Comparison of ENCODE assay signal across 11 cellular contexts in the genomic region with DNA sequence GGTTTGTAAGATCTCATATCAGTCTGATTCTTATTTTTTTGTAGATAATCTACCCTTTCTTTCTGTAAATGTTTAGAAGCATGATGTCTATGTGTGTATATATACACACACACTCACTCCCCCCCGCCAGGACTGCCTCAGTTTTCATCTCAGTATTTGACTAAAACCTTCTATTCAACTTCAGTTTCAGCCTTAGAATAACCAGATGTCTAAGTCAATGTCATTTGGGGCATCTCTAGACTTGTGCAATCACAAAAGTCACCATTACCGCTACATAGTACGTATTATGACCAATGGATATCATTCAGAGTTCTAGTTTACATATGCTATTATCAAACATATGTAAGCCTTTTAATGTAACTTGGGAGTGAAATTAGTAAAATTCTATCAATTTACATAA. TPM values are rescaled to one million over a fixed set of nuclear protein-coding genes. Genes with fewer than 3 reads are reported as not detected.
DNase-seq lines count a peak whose midpoint lies in the region; ATAC-seq and TF ChIP-seq lines count a peak whose summit lies in the region.
"Had no signal": no experiment of that assay in that cellular context is flagged by ENCODE, and none has a peak within 500 bp of the region (broad histone marks: within the 10 kb centered on the region; RNA-seq: fewer than 3 reads in every experiment).

No MANE protein-coding gene starts in this region.

- ATAC-seq in T-helper 17 cell = no peak
- ATAC-seq in GM21576 (IDR thresholded peaks at IDR 0.05; ENCODE audit: unreplicated experiment) = no peak

- H3K4me3 Mint-ChIP-seq in T-helper 17 cell = peak overlapping the region; percentile 84

- H3K27me3 Mint-ChIP-seq in T-helper 17 cell = no peaks in the 10 kb centered on the region

- no peak for DNase-seq in H7
- no peak for DNase-seq in T-helper 17 cell
- no peak for DNase-seq in GM10266 (ENCODE audit: extremely low spot score)
- no peak for DNase-seq in NCI-H1092 treated with DMSO at 0.1 percent for 48 hours (lab: John Stamatoyannopoulos, UW)
- DNase-seq in GM19240 (ENCODE audit: insufficient read length, low spot score) = no peak
- DNase-seq: brain microvascular endothelial cell, NCI-H524 treated with DMSO at 0.1 percent for 48 hours, thyroid gland had no signal

- peak overlapping the region; percentile 96 for H3K27ac ChIP-seq in 22Rv1
- H3K27ac ChIP-seq in iPS-20b (ENCODE audit: low read length) = no peak overlapping the region
- H3K27ac ChIP-seq: brain microvascular endothelial cell, thyroid gland had no signal

- peak overlapping the region; percentile 98; the same call in 1 of the 2 replicates for H3K9ac ChIP-seq in iPS-20b (ENCODE audit: low read depth, low read length)

- no peaks in the 10 kb centered on the region for H3K27me3 ChIP-seq in H7 (ENCODE audit: control insufficient read depth, insufficient read depth, low read length)
- no peaks in the 10 kb centered on the region for H3K27me3 ChIP-seq in iPS-20b (ENCODE audit: insufficient read depth, low read length)
- H3K27me3 ChIP-seq: brain microvascular endothelial cell, thyroid gland had no signal

- peak overlapping the region; percentile 80 for H3K27ac Mint-ChIP-seq in T-helper 17 cell

- TF ChIP-seq CTCF in 22Rv1 (IDR thresholded peaks at IDR 0.05) (no peak), GM10266 (IDR thresholded peaks at IDR 0.05; ENCODE audit: control insufficient read depth, insufficient read depth, low read depth, missing control alignments) (no peak)

- no peaks in the 10 kb centered on the region for H3K36me3 ChIP-seq in H7 (replicated peaks; ENCODE audit: control insufficient read depth, insufficient read depth, low read length)
- H3K36me3 ChIP-seq in iPS-20b (ENCODE audit: insufficient read depth, low read depth, low read length) = no peaks in the 10 kb centered on the region
- H3K36me3 ChIP-seq: brain microvascular endothelial cell, thyroid gland had no signal

- peaks cover 31% of the 10 kb centered on the region for H3K4me1 ChIP-seq in iPS-20b (ENCODE audit: insufficient read depth, low read length)

- peaks cover 48% of the 10 kb centered on the region for H3K4me1 Mint-ChIP-seq in T-helper 17 cell

- H3K36me3 Mint-ChIP-seq in T-helper 17 cell (ENCODE audit: low read depth) = peaks cover 6% of the 10 kb centered on the region

- H3K4me3 ChIP-seq in H7 (ENCODE audit: insufficient read depth, low read depth, low read length) (peak overlapping the region; percentile 20; the same call in 1 of the 2 replicates), iPS-20b (ENCODE audit: low read length) (peak overlapping the region; percentile 99)
- H3K4me3 ChIP-seq: thyroid gland had no signal

- H3K9me3 ChIP-seq in T-helper 17 cell (ENCODE audit: control insufficient read depth, low read length, poor library complexity, severe bottlenecking) (no peaks in the 10 kb centered on the region), iPS-20b (ENCODE audit: insufficient read depth, low read depth, low read length) (no peaks in the 10 kb centered on the region)
- H3K9me3 ChIP-seq: thyroid gland had no signal

RNA-seq across cellular contexts. Expression of a gene that starts 53.3 kb away (rescaled TPM):
- 27.7 and 40.1 TPM in 2 replicates for total RNA-seq in H7 (2014; rRNA removed; shearing (Covaris generic))
- total RNA-seq in T-helper 17 cell = 1 to 10 TPM; 5.3 to 7.2 TPM
